ENCODE assay signal across 24 cellular contexts in genomic region chr12:62517887-62518286, GRCh38. TPM values are rescaled to one million over a fixed set of nuclear protein-coding genes. Genes with fewer than 3 reads are reported as not detected.
DNase-seq lines count a peak whose midpoint lies in the region; ATAC-seq and TF ChIP-seq lines count a peak whose summit lies in the region.
"Had no signal": no experiment of that assay in that cellular context is flagged by ENCODE, and none has a peak within 500 bp of the region (broad histone marks: within the 10 kb centered on the region; RNA-seq: fewer than 3 reads in every experiment).

No MANE protein-coding gene starts in this region.

- H3K27ac ChIP-seq in HL-60 (replicated peaks) = peak overlapping the region; percentile 17
- H3K27ac ChIP-seq: lower lobe of right lung, psoas muscle had no signal

- DNase-seq in activated CD4-positive, alpha-beta T cell treated with anti-CD3 and anti-CD28 coated beads, Interleukin-2, amount 10 ng/mL, durations not matched to agents 7 days and 5 days = no peak
- no peak for DNase-seq in activated CD4-positive, alpha-beta T cell treated with anti-CD3 and anti-CD28 coated beads for 4 hours
- DNase-seq in HL-60 (ENCODE audit: low read depth in 1 of 2, low spot score in 1 of 2) = no peak
- no peak for DNase-seq in stimulated activated effector memory CD8-positive, alpha-beta T cell treated with anti-CD3 and anti-CD28 coated beads, Interleukin-12 subunit alpha, Interleukin-12 subunit beta, amount 100 ng/mL, for 72 hours (ENCODE audit: low spot score in 2 of 2)
- no peak for DNase-seq in stimulated activated CD4-positive, alpha-beta T cell treated with anti-CD3 and anti-CD28 coated beads, Interleukin-2, amount 100 ng/mL, for 48 hours
- DNase-seq in NOMO-1 treated with DMSO at 0.1 percent for 48 hours (lab: John Stamatoyannopoulos, UW; ENCODE audit: unreplicated experiment) = no peak
- no peak for DNase-seq in SK-N-DZ (ENCODE audit: low spot score)
- DNase-seq: activated CD4-positive, CD25-positive, alpha-beta regulatory T cell treated with anti-CD3 and anti-CD28 coated beads, Interleukin-2, amount 50 U/mL, for 72 hours; activated CD8-positive, alpha-beta memory T cell treated with anti-CD3 and anti-CD28 coated beads for 24 hours; activated gamma-delta T cell treated with Interleukin-2 at 50 U/mL for 16 hours; activated T-cell treated with anti-CD3 and anti-CD28 coated beads, Interleukin-2, amount 50 U/mL, for 1 hour; amygdala; BE2C; Caco-2; cortex of kidney; H7; lower lobe of right lung; NCI-H1105 treated with DMSO at 0.1 percent for 48 hours; NCI-H2081; NCI-H446; psoas muscle had no signal

- no peaks in the 10 kb centered on the region for H3K27me3 Mint-ChIP-seq in activated CD4-positive, alpha-beta T cell treated with anti-CD3 and anti-CD28 coated beads, Interleukin-2, amount 10 ng/mL, durations not matched to agents 7 days and 5 days
- H3K27me3 Mint-ChIP-seq in activated T-helper 17 cell treated with anti-CD3 and anti-CD28 coated beads, Interleukin-2, amount 50 U/mL, for 72 hours = no peaks in the 10 kb centered on the region
- H3K27me3 Mint-ChIP-seq: type B pancreatic cell had no signal

- ATAC-seq in activated T-helper 17 cell treated with anti-CD3 and anti-CD28 coated beads, Interleukin-2, amount 50 U/mL, for 72 hours (replicated peaks) = no peak
- ATAC-seq in stimulated activated effector memory CD8-positive, alpha-beta T cell treated with anti-CD3 and anti-CD28 coated beads, Interleukin-12 subunit alpha, Interleukin-12 subunit beta, amount 100 ng/mL, for 72 hours = no peak
- ATAC-seq: HepG2, lower lobe of right lung, psoas muscle had no signal

- H3K4me3 Mint-ChIP-seq in activated CD4-positive, alpha-beta T cell treated with anti-CD3 and anti-CD28 coated beads, Interleukin-2, amount 10 ng/mL, durations not matched to agents 7 days and 5 days = no peak overlapping the region
- H3K4me3 Mint-ChIP-seq in activated T-helper 17 cell treated with anti-CD3 and anti-CD28 coated beads, Interleukin-2, amount 50 U/mL, for 72 hours = no peak overlapping the region
- no peak overlapping the region for H3K4me3 Mint-ChIP-seq in stimulated activated effector memory CD8-positive, alpha-beta T cell treated with anti-CD3 and anti-CD28 coated beads, Interleukin-12 subunit alpha, Interleukin-12 subunit beta, amount 100 ng/mL, for 72 hours
- H3K4me3 Mint-ChIP-seq: type B pancreatic cell had no signal

- H3K36me3 Mint-ChIP-seq in activated CD4-positive, alpha-beta T cell treated with anti-CD3 and anti-CD28 coated beads, Interleukin-2, amount 10 ng/mL, durations not matched to agents 7 days and 5 days (ENCODE audit: low read depth) = peaks cover 35% of the 10 kb centered on the region
- peaks cover 32% of the 10 kb centered on the region for H3K36me3 Mint-ChIP-seq in activated T-helper 17 cell treated with anti-CD3 and anti-CD28 coated beads, Interleukin-2, amount 50 U/mL, for 72 hours (ENCODE audit: low read depth)
- H3K36me3 Mint-ChIP-seq in stimulated activated effector memory CD8-positive, alpha-beta T cell treated with anti-CD3 and anti-CD28 coated beads, Interleukin-12 subunit alpha, Interleukin-12 subunit beta, amount 100 ng/mL, for 72 hours = peaks cover 17% of the 10 kb centered on the region

- peaks cover 16% of the 10 kb centered on the region for H3K9me3 Mint-ChIP-seq in activated CD4-positive, alpha-beta T cell treated with anti-CD3 and anti-CD28 coated beads, Interleukin-2, amount 10 ng/mL, durations not matched to agents 7 days and 5 days
- no peaks in the 10 kb centered on the region for H3K9me3 Mint-ChIP-seq in activated T-helper 17 cell treated with anti-CD3 and anti-CD28 coated beads, Interleukin-2, amount 50 U/mL, for 72 hours
- peaks cover 4% of the 10 kb centered on the region for H3K9me3 Mint-ChIP-seq in stimulated activated effector memory CD8-positive, alpha-beta T cell treated with anti-CD3 and anti-CD28 coated beads, Interleukin-12 subunit alpha, Interleukin-12 subunit beta, amount 100 ng/mL, for 72 hours

- POLR2A ChIA-PET in activated CD4-positive, alpha-beta T cell treated with anti-CD3 and anti-CD28 coated beads, Interleukin-2, amount 10 ng/mL, durations not matched to agents 7 days and 5 days (lab: Charles Lee) = no interaction called here

- H3K4me3 ChIP-seq in HL-60 (replicated peaks; ENCODE audit: insufficient read depth, low read length) = no peak overlapping the region
- H3K4me3 ChIP-seq: lower lobe of right lung, psoas muscle had no signal

- CTCF ChIA-PET in activated CD4-positive, alpha-beta T cell treated with anti-CD3 and anti-CD28 coated beads, Interleukin-2, amount 10 ng/mL, durations not matched to agents 7 days and 5 days (lab: Charles Lee) = no interaction called here

- TF ChIP-seq CTCF in HL-60 (IDR thresholded peaks at IDR 0.05; ENCODE audit: insufficient read depth, low read length) = no peak

- H3K27me3 ChIP-seq in HL-60 (ENCODE audit: insufficient read depth, poor library complexity, severe bottlenecking) = no peaks in the 10 kb centered on the region
- H3K27me3 ChIP-seq: BE2C had no signal

- H3K4me1 Mint-ChIP-seq in activated CD4-positive, alpha-beta T cell treated with anti-CD3 and anti-CD28 coated beads, Interleukin-2, amount 10 ng/mL, durations not matched to agents 7 days and 5 days = peaks cover 10% of the 10 kb centered on the region
- H3K4me1 Mint-ChIP-seq in activated T-helper 17 cell treated with anti-CD3 and anti-CD28 coated beads, Interleukin-2, amount 50 U/mL, for 72 hours = peaks cover 7% of the 10 kb centered on the region
- no peaks in the 10 kb centered on the region for H3K4me1 Mint-ChIP-seq in stimulated activated effector memory CD8-positive, alpha-beta T cell treated with anti-CD3 and anti-CD28 coated beads, Interleukin-12 subunit alpha, Interleukin-12 subunit beta, amount 100 ng/mL, for 72 hours

- H3K27ac Mint-ChIP-seq in activated CD4-positive, alpha-beta T cell treated with anti-CD3 and anti-CD28 coated beads, Interleukin-2, amount 10 ng/mL, durations not matched to agents 7 days and 5 days = peak overlapping the region; percentile 57
- peak overlapping the region; percentile 51 for H3K27ac Mint-ChIP-seq in activated T-helper 17 cell treated with anti-CD3 and anti-CD28 coated beads, Interleukin-2, amount 50 U/mL, for 72 hours
- H3K27ac Mint-ChIP-seq in stimulated activated effector memory CD8-positive, alpha-beta T cell treated with anti-CD3 and anti-CD28 coated beads, Interleukin-12 subunit alpha, Interleukin-12 subunit beta, amount 100 ng/mL, for 72 hours = peak overlapping the region; percentile 7
- H3K27ac Mint-ChIP-seq: type B pancreatic cell had no signal

RNA-seq across cellular contexts. Expression of gene MON2, which starts 51.3 kb away (rescaled TPM):
- total RNA-seq in activated CD4-positive, alpha-beta T cell treated with anti-CD3 and anti-CD28 coated beads, Interleukin-2, amount 10 ng/mL, durations not matched to agents 7 days and 5 days = 10 to 100 TPM; 44.2 to 48.7 TPM
- total RNA-seq in activated T-helper 17 cell treated with anti-CD3 and anti-CD28 coated beads, Interleukin-2, amount 50 U/mL, for 72 hours = 10 to 100 TPM; 40.4 to 53.0 TPM
- 5.8 and 8.9 TPM in 2 replicates for polyA plus RNA-seq in SK-N-DZ (2014; cell fraction: cytosol; rRNA removed)
- 36.7 and 40.4 TPM in 2 replicates for polyA plus RNA-seq in SK-N-DZ (2014; cell fraction: nucleus; rRNA removed)

Comparison
In these comparisons a context has a peak if more than half of its experiments do, and no peak if none do; other contexts are left out.
1. H3K27ac Mint-ChIP-seq: peak in every context shown above with its lines; median percentile 57 in activated CD4-positive, alpha-beta T cell treated with anti-CD3 and anti-CD28 coated beads, Interleukin-2, amount 10 ng/mL, durations not matched to agents 7 days and 5 days; 51 in activated T-helper 17 cell treated with anti-CD3 and anti-CD28 coated beads, Interleukin-2, amount 50 U/mL, for 72 hours; 7 in stimulated activated effector memory CD8-positive, alpha-beta T cell treated with anti-CD3 and anti-CD28 coated beads, Interleukin-12 subunit alpha, Interleukin-12 subunit beta, amount 100 ng/mL, for 72 hours.